In genomic region chr14:63852817-63853730, GRCh38 we compare ENCODE assay signal across 1 cellular context.
TF ChIP-seq lines count a peak whose summit lies in the region.

TSS of gene SYNE2 (plus strand) at chr14:63853004. CDS start at chr14:63909149, 56,145 bp downstream.

TF ChIP-seq in HepG2, 621 proteins besides CTCF, POLR2A, EP300 and RAD21 (continues in another document):
- no peak for TF ChIP-seq ZMYM2 (CRISPR knock-in tag; IDR thresholded peaks at IDR 0.05)
- TF ChIP-seq, protein P1, sequence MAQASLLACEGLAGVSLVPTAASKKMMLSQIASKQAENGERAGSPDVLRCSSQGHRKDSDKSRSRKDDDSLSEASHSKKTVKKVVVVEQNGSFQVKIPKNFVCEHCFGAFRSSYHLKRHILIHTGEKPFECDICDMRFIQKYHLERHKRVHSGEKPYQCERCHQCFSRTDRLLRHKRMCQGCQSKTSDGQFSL (CRISPR knock-in tag; IDR thresholded peaks at IDR 0.05): no peak
- TF ChIP-seq MTF2 (CRISPR knock-in tag; IDR thresholded peaks at IDR 0.05; ENCODE audit: borderline replicate concordance): no peak
- TF ChIP-seq ZNF326 (CRISPR knock-in tag; IDR thresholded peaks at IDR 0.05; ENCODE audit: borderline replicate concordance): no peak
- no peak for TF ChIP-seq TCF12 (IDR thresholded peaks at IDR 0.05)
- no peak for TF ChIP-seq TCF12 (CRISPR knock-in tag; IDR thresholded peaks at IDR 0.05)
- TF ChIP-seq ARHGAP35 (CRISPR knock-in tag; IDR thresholded peaks at IDR 0.05; ENCODE audit: borderline replicate concordance): no peak
- no peak for TF ChIP-seq NFRKB (IDR thresholded peaks at IDR 0.05)
- TF ChIP-seq, protein P2, sequence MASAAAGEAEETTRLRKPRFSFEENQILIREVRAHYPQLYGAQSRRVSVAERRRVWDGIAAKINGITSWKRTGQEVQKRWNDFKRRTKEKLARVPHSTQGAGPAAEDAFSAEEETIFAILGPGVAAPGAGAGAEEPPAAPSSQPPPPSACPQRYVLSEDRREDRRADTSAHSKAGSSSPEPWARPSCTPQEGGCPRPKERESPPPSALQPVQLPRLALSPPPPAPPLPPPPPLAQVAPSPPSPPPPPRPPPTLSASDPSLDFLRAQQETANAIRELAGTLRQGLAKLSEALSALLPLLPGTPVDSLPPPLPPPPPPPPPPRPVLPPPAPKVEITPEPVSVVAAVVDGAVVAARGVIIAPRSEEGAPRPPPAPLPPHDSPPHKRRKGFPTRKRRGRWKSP (CRISPR knock-in tag; IDR thresholded peaks at IDR 0.05): peak; percentile 80
- TF ChIP-seq, protein P3, sequence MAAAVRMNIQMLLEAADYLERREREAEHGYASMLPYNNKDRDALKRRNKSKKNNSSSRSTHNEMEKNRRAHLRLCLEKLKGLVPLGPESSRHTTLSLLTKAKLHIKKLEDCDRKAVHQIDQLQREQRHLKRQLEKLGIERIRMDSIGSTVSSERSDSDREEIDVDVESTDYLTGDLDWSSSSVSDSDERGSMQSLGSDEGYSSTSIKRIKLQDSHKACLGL (CRISPR knock-in tag; IDR thresholded peaks at IDR 0.05): 0 out of 2 replicates have a peak, but pooled peaks have one; percentile 15
- TF ChIP-seq ZNF317 (CRISPR knock-in tag; IDR thresholded peaks at IDR 0.05): no peak
- no peak for TF ChIP-seq ZFP1 (CRISPR knock-in tag; IDR thresholded peaks at IDR 0.05)
- no peak for TF ChIP-seq CCAR2 (optimal IDR thresholded peaks at IDR 0.05; ENCODE audit: low read depth, low read length)
- no peak for TF ChIP-seq MZF1 (CRISPR knock-in tag; IDR thresholded peaks at IDR 0.05; ENCODE audit: borderline replicate concordance)
- TF ChIP-seq, protein P4, sequence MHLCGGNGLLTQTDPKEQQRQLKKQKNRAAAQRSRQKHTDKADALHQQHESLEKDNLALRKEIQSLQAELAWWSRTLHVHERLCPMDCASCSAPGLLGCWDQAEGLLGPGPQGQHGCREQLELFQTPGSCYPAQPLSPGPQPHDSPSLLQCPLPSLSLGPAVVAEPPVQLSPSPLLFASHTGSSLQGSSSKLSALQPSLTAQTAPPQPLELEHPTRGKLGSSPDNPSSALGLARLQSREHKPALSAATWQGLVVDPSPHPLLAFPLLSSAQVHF (CRISPR knock-in tag; IDR thresholded peaks at IDR 0.05): no peak
- no peak for TF ChIP-seq CEBPB (IDR thresholded peaks at IDR 0.05; ENCODE audit: borderline replicate concordance, low read depth, low read length)
- TF ChIP-seq RNF2 (conservative IDR thresholded peaks at IDR 0.05; ENCODE audit: low read depth): no peak
- no peak for TF ChIP-seq DBP (CRISPR knock-in tag; IDR thresholded peaks at IDR 0.05; ENCODE audit: not compliant biosample characterization)
- TF ChIP-seq, protein P5, sequence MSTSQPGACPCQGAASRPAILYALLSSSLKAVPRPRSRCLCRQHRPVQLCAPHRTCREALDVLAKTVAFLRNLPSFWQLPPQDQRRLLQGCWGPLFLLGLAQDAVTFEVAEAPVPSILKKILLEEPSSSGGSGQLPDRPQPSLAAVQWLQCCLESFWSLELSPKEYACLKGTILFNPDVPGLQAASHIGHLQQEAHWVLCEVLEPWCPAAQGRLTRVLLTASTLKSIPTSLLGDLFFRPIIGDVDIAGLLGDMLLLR (CRISPR knock-in tag; IDR thresholded peaks at IDR 0.05): no peak
- TF ChIP-seq STAT5B (CRISPR knock-in tag; IDR thresholded peaks at IDR 0.05): no peak
- TF ChIP-seq ZFP37 (CRISPR knock-in tag; IDR thresholded peaks at IDR 0.05; ENCODE audit: borderline replicate concordance): no peak
- no peak for TF ChIP-seq RFX5 (IDR thresholded peaks at IDR 0.05; ENCODE audit: low read depth, low read length)
- TF ChIP-seq, protein P6, sequence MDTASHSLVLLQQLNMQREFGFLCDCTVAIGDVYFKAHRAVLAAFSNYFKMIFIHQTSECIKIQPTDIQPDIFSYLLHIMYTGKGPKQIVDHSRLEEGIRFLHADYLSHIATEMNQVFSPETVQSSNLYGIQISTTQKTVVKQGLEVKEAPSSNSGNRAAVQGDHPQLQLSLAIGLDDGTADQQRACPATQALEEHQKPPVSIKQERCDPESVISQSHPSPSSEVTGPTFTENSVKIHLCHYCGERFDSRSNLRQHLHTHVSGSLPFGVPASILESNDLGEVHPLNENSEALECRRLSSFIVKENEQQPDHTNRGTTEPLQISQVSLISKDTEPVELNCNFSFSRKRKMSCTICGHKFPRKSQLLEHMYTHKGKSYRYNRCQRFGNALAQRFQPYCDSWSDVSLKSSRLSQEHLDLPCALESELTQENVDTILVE (CRISPR knock-in tag; IDR thresholded peaks at IDR 0.05): no peak
- TF ChIP-seq NCOA5 (CRISPR knock-in tag; IDR thresholded peaks at IDR 0.05): no peak
- TF ChIP-seq, protein P7, sequence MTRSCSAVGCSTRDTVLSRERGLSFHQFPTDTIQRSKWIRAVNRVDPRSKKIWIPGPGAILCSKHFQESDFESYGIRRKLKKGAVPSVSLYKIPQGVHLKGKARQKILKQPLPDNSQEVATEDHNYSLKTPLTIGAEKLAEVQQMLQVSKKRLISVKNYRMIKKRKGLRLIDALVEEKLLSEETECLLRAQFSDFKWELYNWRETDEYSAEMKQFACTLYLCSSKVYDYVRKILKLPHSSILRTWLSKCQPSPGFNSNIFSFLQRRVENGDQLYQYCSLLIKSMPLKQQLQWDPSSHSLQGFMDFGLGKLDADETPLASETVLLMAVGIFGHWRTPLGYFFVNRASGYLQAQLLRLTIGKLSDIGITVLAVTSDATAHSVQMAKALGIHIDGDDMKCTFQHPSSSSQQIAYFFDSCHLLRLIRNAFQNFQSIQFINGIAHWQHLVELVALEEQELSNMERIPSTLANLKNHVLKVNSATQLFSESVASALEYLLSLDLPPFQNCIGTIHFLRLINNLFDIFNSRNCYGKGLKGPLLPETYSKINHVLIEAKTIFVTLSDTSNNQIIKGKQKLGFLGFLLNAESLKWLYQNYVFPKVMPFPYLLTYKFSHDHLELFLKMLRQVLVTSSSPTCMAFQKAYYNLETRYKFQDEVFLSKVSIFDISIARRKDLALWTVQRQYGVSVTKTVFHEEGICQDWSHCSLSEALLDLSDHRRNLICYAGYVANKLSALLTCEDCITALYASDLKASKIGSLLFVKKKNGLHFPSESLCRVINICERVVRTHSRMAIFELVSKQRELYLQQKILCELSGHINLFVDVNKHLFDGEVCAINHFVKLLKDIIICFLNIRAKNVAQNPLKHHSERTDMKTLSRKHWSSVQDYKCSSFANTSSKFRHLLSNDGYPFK (CRISPR knock-in tag; IDR thresholded peaks at IDR 0.05; ENCODE audit: borderline replicate concordance): no peak
- no peak for TF ChIP-seq MIER2 (CRISPR knock-in tag; IDR thresholded peaks at IDR 0.05)
- no peak for TF ChIP-seq REPIN1 (CRISPR knock-in tag; IDR thresholded peaks at IDR 0.05; ENCODE audit: borderline replicate concordance, low read depth)
- TF ChIP-seq ZNF329 (CRISPR knock-in tag; IDR thresholded peaks at IDR 0.05; ENCODE audit: low read depth): no peak
- TF ChIP-seq ASH2L (IDR thresholded peaks at IDR 0.05; ENCODE audit: insufficient read length, low read depth, low read length): peak; percentile 64
- peak; percentile 40 for TF ChIP-seq HOXA3 (CRISPR knock-in tag; IDR thresholded peaks at IDR 0.05)
- TF ChIP-seq MLLT10 (CRISPR knock-in tag; IDR thresholded peaks at IDR 0.05): no peak
- no peak for TF ChIP-seq ELF3 (CRISPR knock-in tag; IDR thresholded peaks at IDR 0.05)
- TF ChIP-seq PRMT3 (CRISPR knock-in tag; IDR thresholded peaks at IDR 0.05; ENCODE audit: borderline replicate concordance, low read depth): no peak
- TF ChIP-seq NFYC (CRISPR knock-in tag; IDR thresholded peaks at IDR 0.05): no peak
- TF ChIP-seq KDM5B (CRISPR knock-in tag; IDR thresholded peaks at IDR 0.05; ENCODE audit: borderline replicate concordance): 0 out of 2 replicates have a peak, but pooled peaks have one; percentile 19
- TF ChIP-seq MAFG (CRISPR knock-in tag; IDR thresholded peaks at IDR 0.05): no peak
- 0 out of 2 replicates have a peak, but pooled peaks have one; percentile 21 for TF ChIP-seq ZFP82 (CRISPR knock-in tag; IDR thresholded peaks at IDR 0.05; ENCODE audit: borderline replicate concordance)
- 0 out of 2 replicates have a peak, but pooled peaks have one; percentile 31 for TF ChIP-seq SP5 (CRISPR knock-in tag; IDR thresholded peaks at IDR 0.05; ENCODE audit: borderline replicate concordance, low read depth)
- peak; percentile 35 for TF ChIP-seq HNRNPLL (IDR thresholded peaks at IDR 0.05; ENCODE audit: low read depth, low read length, poor library complexity, severe bottlenecking)
- TF ChIP-seq ZNF260 (CRISPR knock-in tag; IDR thresholded peaks at IDR 0.05; ENCODE audit: borderline replicate concordance, low read depth): no peak
- TF ChIP-seq CCDC6 (CRISPR knock-in tag; IDR thresholded peaks at IDR 0.05): no peak
- TF ChIP-seq CSRNP1 (CRISPR knock-in tag; IDR thresholded peaks at IDR 0.05): no peak
- TF ChIP-seq FOXK1 (CRISPR knock-in tag; IDR thresholded peaks at IDR 0.05; ENCODE audit: borderline replicate concordance, low read depth): no peak
- TF ChIP-seq RAD51 (IDR thresholded peaks at IDR 0.05; ENCODE audit: borderline replicate concordance): no peak
- TF ChIP-seq, protein P8, sequence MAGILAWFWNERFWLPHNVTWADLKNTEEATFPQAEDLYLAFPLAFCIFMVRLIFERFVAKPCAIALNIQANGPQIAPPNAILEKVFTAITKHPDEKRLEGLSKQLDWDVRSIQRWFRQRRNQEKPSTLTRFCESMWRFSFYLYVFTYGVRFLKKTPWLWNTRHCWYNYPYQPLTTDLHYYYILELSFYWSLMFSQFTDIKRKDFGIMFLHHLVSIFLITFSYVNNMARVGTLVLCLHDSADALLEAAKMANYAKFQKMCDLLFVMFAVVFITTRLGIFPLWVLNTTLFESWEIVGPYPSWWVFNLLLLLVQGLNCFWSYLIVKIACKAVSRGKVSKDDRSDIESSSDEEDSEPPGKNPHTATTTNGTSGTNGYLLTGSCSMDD (CRISPR knock-in tag; IDR thresholded peaks at IDR 0.05): no peak
- no peak for TF ChIP-seq ZNF33A (CRISPR knock-in tag; IDR thresholded peaks at IDR 0.05; ENCODE audit: borderline replicate concordance)
- TF ChIP-seq NFE2L2 (IDR thresholded peaks at IDR 0.05; ENCODE audit: low read length): no peak
- no peak for TF ChIP-seq SP140L (CRISPR knock-in tag; IDR thresholded peaks at IDR 0.05; ENCODE audit: borderline replicate concordance)
- 0 out of 2 replicates have a peak, but pooled peaks have one; percentile 33 for TF ChIP-seq ZNF441 (CRISPR knock-in tag; IDR thresholded peaks at IDR 0.05; ENCODE audit: borderline replicate concordance)
- peak; percentile 53; the same call in 1 of the 2 replicates for TF ChIP-seq E2F1 (CRISPR knock-in tag; IDR thresholded peaks at IDR 0.05)
- peak; percentile 70; the same call in 1 of the 2 replicates for TF ChIP-seq UBTF (CRISPR knock-in tag; IDR thresholded peaks at IDR 0.05)
- TF ChIP-seq DPF2 (CRISPR knock-in tag; IDR thresholded peaks at IDR 0.05; ENCODE audit: borderline replicate concordance, low read depth): no peak
- TF ChIP-seq, protein P9, sequence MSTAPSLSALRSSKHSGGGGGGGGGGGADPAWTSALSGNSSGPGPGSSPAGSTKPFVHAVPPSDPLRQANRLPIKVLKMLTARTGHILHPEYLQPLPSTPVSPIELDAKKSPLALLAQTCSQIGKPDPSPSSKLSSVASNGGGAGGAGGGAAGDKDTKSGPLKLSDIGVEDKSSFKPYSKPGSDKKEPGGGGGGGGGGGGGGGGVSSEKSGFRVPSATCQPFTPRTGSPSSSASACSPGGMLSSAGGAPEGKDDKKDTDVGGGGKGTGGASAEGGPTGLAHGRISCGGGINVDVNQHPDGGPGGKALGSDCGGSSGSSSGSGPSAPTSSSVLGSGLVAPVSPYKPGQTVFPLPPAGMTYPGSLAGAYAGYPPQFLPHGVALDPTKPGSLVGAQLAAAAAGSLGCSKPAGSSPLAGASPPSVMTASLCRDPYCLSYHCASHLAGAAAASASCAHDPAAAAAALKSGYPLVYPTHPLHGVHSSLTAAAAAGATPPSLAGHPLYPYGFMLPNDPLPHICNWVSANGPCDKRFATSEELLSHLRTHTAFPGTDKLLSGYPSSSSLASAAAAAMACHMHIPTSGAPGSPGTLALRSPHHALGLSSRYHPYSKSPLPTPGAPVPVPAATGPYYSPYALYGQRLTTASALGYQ (CRISPR knock-in tag; IDR thresholded peaks at IDR 0.05): no peak
- no peak; the same call in 1 of the 2 replicates for TF ChIP-seq KMT2A (CRISPR knock-in tag; IDR thresholded peaks at IDR 0.05)
